1 cellular context compared by ENCODE assay signal in genomic region chr15:99981223-99981647, GRCh38.
TF ChIP-seq lines count a peak whose summit lies in the region.

No MANE protein-coding gene starts in this region.

TF ChIP-seq in HepG2, 621 proteins besides CTCF, POLR2A, EP300 and RAD21 (continued from another document):
- TF ChIP-seq ZNF569 (CRISPR knock-in tag; IDR thresholded peaks at IDR 0.05; ENCODE audit: borderline replicate concordance), result no peak
- no peak for TF ChIP-seq TBP (CRISPR knock-in tag; IDR thresholded peaks at IDR 0.05)
- TF ChIP-seq KMT2B (CRISPR knock-in tag; IDR thresholded peaks at IDR 0.05), result no peak
- TF ChIP-seq ZNF574 (CRISPR knock-in tag; IDR thresholded peaks at IDR 0.05), result no peak
- no peak for TF ChIP-seq FOXJ3 (CRISPR knock-in tag; IDR thresholded peaks at IDR 0.05; ENCODE audit: borderline replicate concordance)
- TF ChIP-seq LRRFIP1 (CRISPR knock-in tag; conservative IDR thresholded peaks at IDR 0.05), result no peak
- no peak for TF ChIP-seq ZNF572 (CRISPR knock-in tag; IDR thresholded peaks at IDR 0.05)
- no peak for TF ChIP-seq RELA (CRISPR knock-in tag; IDR thresholded peaks at IDR 0.05)
- TF ChIP-seq HDAC1 (CRISPR knock-in tag; IDR thresholded peaks at IDR 0.05), result no peak
- TF ChIP-seq DDIT3 (CRISPR knock-in tag; IDR thresholded peaks at IDR 0.05), result no peak
- no peak for TF ChIP-seq CEBPB (IDR thresholded peaks at IDR 0.05; ENCODE audit: borderline replicate concordance, low read depth, low read length)
- TF ChIP-seq MBD4 (IDR thresholded peaks at IDR 0.05; ENCODE audit: borderline replicate concordance, low read length), result no peak
- TF ChIP-seq HDAC6 (IDR thresholded peaks at IDR 0.05; ENCODE audit: low read depth, low read length), result no peak
- no peak for TF ChIP-seq NFKB2 (CRISPR knock-in tag; IDR thresholded peaks at IDR 0.05; ENCODE audit: borderline replicate concordance)
- TF ChIP-seq ZNF841 (CRISPR knock-in tag; IDR thresholded peaks at IDR 0.05; ENCODE audit: borderline replicate concordance), result no peak
